ENCODE assay signal across 1 cellular context in the genomic region with DNA sequence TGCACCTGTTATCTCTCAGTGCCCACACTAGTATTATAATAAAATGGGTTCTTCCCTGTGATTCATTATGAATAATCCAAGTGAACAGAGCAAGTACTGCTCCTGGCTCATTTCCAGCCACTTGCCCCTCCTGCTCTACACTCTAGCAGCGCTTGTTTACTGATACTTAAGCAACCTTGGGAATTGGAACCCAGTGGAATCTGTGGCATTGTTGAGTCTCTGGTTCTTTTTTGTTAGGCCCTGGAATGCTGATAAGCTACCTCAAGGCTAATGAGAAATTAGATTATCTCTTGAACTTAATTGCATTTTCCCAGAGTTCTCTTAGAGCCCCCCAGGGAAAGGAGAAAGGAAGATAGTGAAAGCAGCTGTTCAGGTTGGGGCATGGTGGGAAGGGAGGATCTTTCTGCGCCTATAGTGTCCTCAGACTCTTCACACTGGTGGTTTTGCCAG.
TF ChIP-seq lines count a peak whose summit lies in the region.

No MANE protein-coding gene starts in this region.

TF ChIP-seq in SK-N-SH treated with all-trans-retinoic acid at 6 μM for 48 hours, 23 proteins besides CTCF, POLR2A, EP300 and RAD21 (continued from another document):
- TF ChIP-seq, protein P1, sequence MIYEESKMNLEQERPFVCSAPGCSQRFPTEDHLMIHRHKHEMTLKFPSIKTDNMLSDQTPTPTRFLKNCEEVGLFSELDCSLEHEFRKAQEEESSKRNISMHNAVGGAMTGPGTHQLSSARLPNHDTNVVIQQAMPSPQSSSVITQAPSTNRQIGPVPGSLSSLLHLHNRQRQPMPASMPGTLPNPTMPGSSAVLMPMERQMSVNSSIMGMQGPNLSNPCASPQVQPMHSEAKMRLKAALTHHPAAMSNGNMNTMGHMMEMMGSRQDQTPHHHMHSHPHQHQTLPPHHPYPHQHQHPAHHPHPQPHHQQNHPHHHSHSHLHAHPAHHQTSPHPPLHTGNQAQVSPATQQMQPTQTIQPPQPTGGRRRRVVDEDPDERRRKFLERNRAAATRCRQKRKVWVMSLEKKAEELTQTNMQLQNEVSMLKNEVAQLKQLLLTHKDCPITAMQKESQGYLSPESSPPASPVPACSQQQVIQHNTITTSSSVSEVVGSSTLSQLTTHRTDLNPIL (CRISPR knock-in tag; IDR thresholded peaks at IDR 0.05; ENCODE audit: low read depth), result peak; percentile 26; the same call in 1 of the 2 replicates
- TF ChIP-seq, protein P2, sequence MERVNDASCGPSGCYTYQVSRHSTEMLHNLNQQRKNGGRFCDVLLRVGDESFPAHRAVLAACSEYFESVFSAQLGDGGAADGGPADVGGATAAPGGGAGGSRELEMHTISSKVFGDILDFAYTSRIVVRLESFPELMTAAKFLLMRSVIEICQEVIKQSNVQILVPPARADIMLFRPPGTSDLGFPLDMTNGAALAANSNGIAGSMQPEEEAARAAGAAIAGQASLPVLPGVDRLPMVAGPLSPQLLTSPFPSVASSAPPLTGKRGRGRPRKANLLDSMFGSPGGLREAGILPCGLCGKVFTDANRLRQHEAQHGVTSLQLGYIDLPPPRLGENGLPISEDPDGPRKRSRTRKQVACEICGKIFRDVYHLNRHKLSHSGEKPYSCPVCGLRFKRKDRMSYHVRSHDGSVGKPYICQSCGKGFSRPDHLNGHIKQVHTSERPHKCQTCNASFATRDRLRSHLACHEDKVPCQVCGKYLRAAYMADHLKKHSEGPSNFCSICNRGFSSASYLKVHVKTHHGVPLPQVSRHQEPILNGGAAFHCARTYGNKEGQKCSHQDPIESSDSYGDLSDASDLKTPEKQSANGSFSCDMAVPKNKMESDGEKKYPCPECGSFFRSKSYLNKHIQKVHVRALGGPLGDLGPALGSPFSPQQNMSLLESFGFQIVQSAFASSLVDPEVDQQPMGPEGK (CRISPR knock-in tag; IDR thresholded peaks at IDR 0.05; ENCODE audit: borderline replicate concordance), result peak; percentile 99; the same call in 1 of the 2 replicates
- TF ChIP-seq ZFP3 (CRISPR knock-in tag; IDR thresholded peaks at IDR 0.05) (peak; percentile 63; the same call in 1 of the 2 replicates), ZNF70 (CRISPR knock-in tag; IDR thresholded peaks at IDR 0.05) (peak; percentile 34; the same call in 1 of the 2 replicates)
